13 cellular contexts compared by ENCODE assay signal in the genomic region with DNA sequence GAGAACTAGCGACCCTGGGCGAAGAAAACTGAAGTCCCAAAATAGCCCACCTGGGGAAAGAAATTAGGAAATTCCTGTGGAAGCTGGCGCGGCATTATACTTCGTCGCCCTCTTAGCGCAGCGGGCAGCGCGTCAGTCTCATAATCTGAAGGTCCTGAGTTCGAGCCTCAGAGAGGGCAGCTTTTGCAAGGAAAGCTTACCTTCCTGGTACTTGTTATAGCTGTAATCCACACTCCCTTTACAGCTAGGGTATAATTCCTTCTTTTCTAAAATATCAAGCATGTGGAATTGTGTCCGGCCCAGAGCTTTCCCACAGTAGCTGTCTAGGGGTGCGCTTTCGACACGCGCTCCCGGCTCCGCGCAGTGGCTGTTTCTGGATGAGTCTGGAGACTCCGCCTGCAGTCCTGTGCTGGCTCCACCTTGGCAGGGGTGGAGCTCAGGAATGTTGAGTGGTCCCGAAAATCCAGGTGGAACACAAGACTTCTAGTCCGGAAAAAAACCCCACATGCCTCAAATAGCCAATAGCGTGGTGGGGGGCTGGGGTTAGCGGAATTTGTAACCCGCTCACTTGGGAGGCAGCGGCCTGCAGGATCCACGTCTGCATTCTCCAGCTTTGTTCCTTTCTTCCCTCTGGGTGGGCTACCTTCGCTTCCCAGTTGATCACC.
DNase-seq lines count a peak whose midpoint lies in the region; ATAC-seq and TF ChIP-seq lines count a peak whose summit lies in the region.
"Had no signal": no experiment of that assay in that cellular context is flagged by ENCODE, and none has a peak within 500 bp of the region (broad histone marks: within the 10 kb centered on the region; RNA-seq: fewer than 3 reads in every experiment).

No MANE protein-coding gene starts in this region.

- H3K4me1 Mint-ChIP-seq in brain: peaks cover 22% of the 10 kb centered on the region

- no TSS peak for BruUV-seq in A673 (replicated peaks; lab: Mats Ljungman, UMichigan)

- H3K4me3 Mint-ChIP-seq in brain: peak overlapping the region; percentile 79 to 92 (median 90)

- POLR2A ChIA-PET in A673 (lab: Charles Lee; ENCODE audit: low non-redundant PET): interaction anchor here (0.7 kb wide), 1 partner anchor 279 kb away, joined by 3 read pairs; no protein-coding TSS in a partner anchor

- H3K27ac Mint-ChIP-seq in brain: peak overlapping the region in 3 of 5 experiments; percentile 47 to 80 (median 54)

- H3K4me3 ChIP-seq in A673 (ENCODE audit: low read depth, low read length, poor library complexity, severe bottlenecking) (peak overlapping the region; percentile 33), lower lobe of right lung (no peak overlapping the region)
- H3K4me3 ChIP-seq: body of pancreas, lung had no signal

- H3K27me3 ChIP-seq in A673 (replicated peaks; ENCODE audit: insufficient read depth, low read depth, low read length, poor library complexity) (peaks cover 3% of the 10 kb centered on the region), lower lobe of right lung (ENCODE audit: low read depth) (peaks cover 41% of the 10 kb centered on the region)

- no peak overlapping the region for H3K27ac ChIP-seq in A673 (ENCODE audit: low read depth, low read length, poor library complexity, severe bottlenecking)
- no peak overlapping the region for H3K27ac ChIP-seq in lower lobe of right lung
- H3K27ac ChIP-seq: body of pancreas had no signal

- TF ChIP-seq CTCF in A673 (conservative IDR thresholded peaks at IDR 0.05; ENCODE audit: low read depth, low read length): no peak
- TF ChIP-seq CTCF in brain (conservative IDR thresholded peaks at IDR 0.05): no peak
- TF ChIP-seq CTCF in lower lobe of right lung (IDR thresholded peaks at IDR 0.05): no peak

- H3K4me1 ChIP-seq in A673 (ENCODE audit: insufficient read depth, low read length, poor library complexity, severe bottlenecking): no peaks in the 10 kb centered on the region
- H3K4me1 ChIP-seq in lower lobe of right lung: no peaks in the 10 kb centered on the region
- H3K4me1 ChIP-seq: body of pancreas had no signal

- H3K9me3 ChIP-seq in A673 (ENCODE audit: low read depth, low read length, poor library complexity, severe bottlenecking) (no peaks in the 10 kb centered on the region), lower lobe of right lung (no peaks in the 10 kb centered on the region)
- H3K9me3 ChIP-seq: body of pancreas had no signal

- CTCF ChIA-PET in A673 (lab: Charles Lee): no interaction called here

- DNase-seq in A673 (ENCODE audit: low spot score) (peak; percentile 73), HCEC 1CT (peak; percentile 86), inferior parietal cortex (ENCODE audit: extremely low spot score) (peak; percentile 1), NCI-H1417 treated with DMSO at 0.1 percent for 48 hours (lab: John Stamatoyannopoulos, UW) (no peak), T-helper 2 cell (no peak), lower lobe of right lung (no peak)
- DNase-seq: activated CD4-positive, alpha-beta T cell treated with anti-CD3 and anti-CD28 coated beads for 1 hour; body of pancreas; NCI-H526 treated with DMSO at 0.1 percent for 48 hours; stimulated activated CD4-positive, alpha-beta T cell treated with anti-CD3 and anti-CD28 coated beads, Interleukin-4, amount 100 ng/mL, for 1 hour had no signal

- peaks cover 47% of the 10 kb centered on the region for H3K27me3 Mint-ChIP-seq in brain

- intact Hi-C loops in A673 (cut with micrococcal nuclease; ENCODE audit: unreplicated experiment) (no loop called here), lower lobe of right lung (cut with DNase I) (no loop called here)

- H3K36me3 Mint-ChIP-seq in brain: no peaks in the 10 kb centered on the region

- peaks cover under 1 to 17% (median 6%) of the 10 kb centered on the region in 5 experiments for H3K9me3 Mint-ChIP-seq in brain

- H3K36me3 ChIP-seq in A673 (ENCODE audit: insufficient read depth, low read length, poor library complexity, severe bottlenecking) (no peaks in the 10 kb centered on the region), lower lobe of right lung (no peaks in the 10 kb centered on the region)

- ATAC-seq in HG02885 (IDR thresholded peaks at IDR 0.05; ENCODE audit: poor library complexity, unreplicated experiment) (no peak), lower lobe of right lung (no peak)
- ATAC-seq: body of pancreas had no signal

Comparison
In these comparisons a context has a peak if more than half of its experiments do, and no peak if none do; other contexts are left out.
1. DNase-seq: peak in A673 (single experiment), HCEC 1CT (single experiment) and inferior parietal cortex (single experiment); none in NCI-H1417 treated with DMSO at 0.1 percent for 48 hours (single experiment), T-helper 2 cell (0 of 5) and lower lobe of right lung (single experiment).